In the genomic region with DNA sequence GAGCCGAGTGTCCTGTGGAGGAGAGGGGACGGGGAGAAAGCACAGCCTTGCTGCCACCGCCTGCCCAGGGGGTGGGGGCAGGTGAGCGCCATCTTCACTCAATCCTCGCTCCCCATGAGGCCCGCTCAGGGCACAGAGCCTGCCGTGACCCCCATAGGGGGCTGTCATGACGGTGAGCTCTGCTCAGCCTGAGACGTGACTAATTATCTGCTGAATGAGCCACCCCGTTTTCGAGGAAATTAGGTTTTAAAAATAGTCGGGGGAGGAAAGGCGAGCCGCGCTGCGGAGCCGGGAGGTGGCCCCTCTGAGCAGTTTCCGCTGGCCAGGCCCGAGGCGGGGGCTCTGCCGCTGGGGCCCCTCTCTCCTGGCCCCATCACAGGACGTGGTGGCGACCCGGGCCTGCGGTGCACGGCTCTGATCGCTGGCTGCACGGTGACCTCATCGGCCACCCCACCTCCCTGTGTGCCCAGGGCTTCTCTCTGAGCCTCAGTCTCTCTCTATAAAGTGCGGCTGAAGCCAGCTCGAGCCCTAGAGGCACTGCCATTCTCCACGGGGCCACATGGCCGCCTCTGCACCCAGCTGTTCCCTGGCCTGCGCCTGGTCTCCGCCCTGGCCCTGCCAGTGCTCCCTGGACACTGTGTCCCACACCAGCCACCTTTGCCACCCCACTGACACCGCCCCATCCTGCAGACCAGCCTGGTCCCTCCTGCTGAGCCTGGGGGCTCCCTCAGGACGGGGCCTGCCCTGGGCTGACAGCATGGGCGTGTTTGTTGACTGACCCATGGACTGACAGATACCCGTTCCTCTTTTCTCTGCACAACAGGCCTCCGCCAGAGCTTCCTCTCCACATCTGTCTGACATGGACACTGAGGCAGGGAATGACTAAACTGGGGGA, we compare ENCODE assay signal across 8 cellular contexts. TPM values are rescaled to one million over a fixed set of nuclear protein-coding genes. Genes with fewer than 3 reads are reported as not detected.
DNase-seq lines count a peak whose midpoint lies in the region; ATAC-seq and TF ChIP-seq lines count a peak whose summit lies in the region.

No MANE protein-coding gene starts in this region.

- H3K36me3 Mint-ChIP-seq in activated CD4-positive, alpha-beta T cell treated with anti-CD3 and anti-CD28 coated beads, Interleukin-2, amount 10 ng/mL, durations not matched to agents 24 days and 14 days (ENCODE audit: low read depth) = peaks cover 7% of the 10 kb centered on the region

- DNase-seq in activated CD4-positive, alpha-beta T cell treated with anti-CD3 and anti-CD28 coated beads, Interleukin-2, amount 10 ng/mL, durations not matched to agents 24 days and 14 days = peak; percentile 62
- DNase-seq in activated CD4-positive, alpha-beta T cell treated with anti-CD3 and anti-CD28 coated beads, Interleukin-2, amount 50 U/mL, for 4 hours = no peak
- peak; percentile 52 for DNase-seq in astrocyte of the hippocampus (ENCODE audit: low read depth, low spot score)
- no peak for DNase-seq in tibial nerve (ENCODE audit: low spot score in 2 of 2)
- no peak for DNase-seq in hippocampal formation (lab: John Stamatoyannopoulos, UW)

- peak overlapping the region; percentile 48 for H3K4me3 Mint-ChIP-seq in activated CD4-positive, alpha-beta T cell treated with anti-CD3 and anti-CD28 coated beads, Interleukin-2, amount 10 ng/mL, durations not matched to agents 24 days and 14 days

- H3K9me3 Mint-ChIP-seq in activated CD4-positive, alpha-beta T cell treated with anti-CD3 and anti-CD28 coated beads, Interleukin-2, amount 10 ng/mL, durations not matched to agents 24 days and 14 days = no peaks in the 10 kb centered on the region

- ATAC-seq in GM21528 (IDR thresholded peaks at IDR 0.05; ENCODE audit: low FRiP score, unreplicated experiment) (no peak), HG02885 (IDR thresholded peaks at IDR 0.05; ENCODE audit: poor library complexity, unreplicated experiment) (no peak)

- no peak for TF ChIP-seq POLR2A in tibial nerve (IDR thresholded peaks at IDR 0.05)

- H3K9me3 ChIP-seq in muscle layer of colon (ENCODE audit: low read length) (no peaks in the 10 kb centered on the region), tibial nerve (peaks cover 0 to 12% (median 0%) of the 10 kb centered on the region in 4 donors)

- H3K27me3 Mint-ChIP-seq in activated CD4-positive, alpha-beta T cell treated with anti-CD3 and anti-CD28 coated beads, Interleukin-2, amount 10 ng/mL, durations not matched to agents 24 days and 14 days = no peaks in the 10 kb centered on the region

- peak overlapping the region; percentile 97 for H3K9ac ChIP-seq in muscle layer of colon (ENCODE audit: low read length)

- H3K4me1 ChIP-seq in muscle layer of colon (ENCODE audit: insufficient read depth, low read length) = peaks cover 71% of the 10 kb centered on the region
- peaks cover 5 to 53% (median 42%) of the 10 kb centered on the region in 4 donors for H3K4me1 ChIP-seq in tibial nerve

- H3K4me3 ChIP-seq in muscle layer of colon (ENCODE audit: low read depth in 1 of 2, low read length in 2 of 2) (peak overlapping the region; percentile 52 to 63), tibial nerve (peak overlapping the region in 1 of 4 donors; percentile 36)

- WGBS in tibial nerve, 2 donors = 47 to 57% methylated on average over 28 to 40 of the region's 40 CpGs

- no peaks in the 10 kb centered on the region for H3K27me3 ChIP-seq in muscle layer of colon (ENCODE audit: control insufficient read depth in 1 of 2, insufficient read depth in 2 of 2, low read length in 2 of 2)
- H3K27me3 ChIP-seq in tibial nerve = no peaks in the 10 kb centered on the region

- peak overlapping the region; percentile 56 for H3K27ac Mint-ChIP-seq in activated CD4-positive, alpha-beta T cell treated with anti-CD3 and anti-CD28 coated beads, Interleukin-2, amount 10 ng/mL, durations not matched to agents 24 days and 14 days

- H3K36me3 ChIP-seq in muscle layer of colon (ENCODE audit: insufficient read depth, low read length) (peaks cover 2% of the 10 kb centered on the region), tibial nerve (peaks cover 0 to 27% (median 0%) of the 10 kb centered on the region in 3 donors)

- no peak for TF ChIP-seq EP300 in tibial nerve (IDR thresholded peaks at IDR 0.05)

- H3K4me1 Mint-ChIP-seq in activated CD4-positive, alpha-beta T cell treated with anti-CD3 and anti-CD28 coated beads, Interleukin-2, amount 10 ng/mL, durations not matched to agents 24 days and 14 days = peaks cover 7% of the 10 kb centered on the region

- intact Hi-C loops in activated CD4-positive, alpha-beta T cell treated with anti-CD3 and anti-CD28 coated beads, Interleukin-2, amount 10 ng/mL, durations not matched to agents 24 days and 14 days (cut with micrococcal nuclease) = loop anchor here (2.0 kb wide), 1 partner anchor 19 kb away; no protein-coding TSS in a partner anchor

- TF ChIP-seq CTCF in tibial nerve (IDR thresholded peaks at IDR 0.05) = peak in 1 of 5 experiments; percentile 7

- peak overlapping the region; percentile 100 for H3K27ac ChIP-seq in muscle layer of colon (ENCODE audit: low read depth, low read length)
- H3K27ac ChIP-seq in tibial nerve = peak overlapping the region; percentile 90 to 99 (median 93)

RNA-seq across cellular contexts. Expression of gene PIP5K1C, which starts 28.3 kb away (rescaled TPM):
- total RNA-seq in activated CD4-positive, alpha-beta T cell treated with anti-CD3 and anti-CD28 coated beads, Interleukin-2, amount 10 ng/mL, durations not matched to agents 24 days and 14 days = 21.4 and 22.5 TPM in 2 replicates
- 10 to 100 TPM; 23.0 to 37.2 (median 24.9) TPM for total RNA-seq in tibial nerve

RNA-seq across cellular contexts. Expression of gene TJP3, which starts 36.3 kb away (rescaled TPM):
- 0.09 TPM in 1 of 2 replicates, not detected in the other for total RNA-seq in activated CD4-positive, alpha-beta T cell treated with anti-CD3 and anti-CD28 coated beads, Interleukin-2, amount 10 ng/mL, durations not matched to agents 24 days and 14 days
- total RNA-seq in tibial nerve = under 1 TPM in 3 of 4 donors, not detected in 1; 0.21 to 0.90 (median 0.22) TPM

RNA-seq across cellular contexts. Expression of gene CACTIN, which starts 45.3 kb away (rescaled TPM):
- total RNA-seq in activated CD4-positive, alpha-beta T cell treated with anti-CD3 and anti-CD28 coated beads, Interleukin-2, amount 10 ng/mL, durations not matched to agents 24 days and 14 days = 37.4 and 39.6 TPM in 2 replicates
- 10 to 100 TPM; 22.9 to 59.1 (median 42.7) TPM for total RNA-seq in tibial nerve

Comparison
In these comparisons a context has a peak if more than half of its experiments do, and no peak if none do; other contexts are left out.
1. DNase-seq: peak in activated CD4-positive, alpha-beta T cell treated with anti-CD3 and anti-CD28 coated beads, Interleukin-2, amount 10 ng/mL, durations not matched to agents 24 days and 14 days (single experiment) and astrocyte of the hippocampus (single experiment); none in activated CD4-positive, alpha-beta T cell treated with anti-CD3 and anti-CD28 coated beads, Interleukin-2, amount 50 U/mL, for 4 hours (0 of 2), tibial nerve (0 of 2) and hippocampal formation (0 of 2).